Comparison of ENCODE assay signal across 12 cellular contexts in genomic region chr1:2175055-2175414, GRCh38. TPM values are rescaled to one million over a fixed set of nuclear protein-coding genes. Genes with fewer than 3 reads are reported as not detected.
DNase-seq lines count a peak whose midpoint lies in the region; ATAC-seq and TF ChIP-seq lines count a peak whose summit lies in the region.
"Had no signal": no experiment of that assay in that cellular context is flagged by ENCODE, and none has a peak within 500 bp of the region (broad histone marks: within the 10 kb centered on the region; RNA-seq: fewer than 3 reads in every experiment).

No MANE protein-coding gene starts in this region.

- H3K9me3 Mint-ChIP-seq in stimulated activated effector memory CD8-positive, alpha-beta T cell treated with anti-CD3 and anti-CD28 coated beads, Interleukin-12 subunit alpha, Interleukin-12 subunit beta, amount 100 ng/mL, for 72 hours, result no peaks in the 10 kb centered on the region

- no peaks in the 10 kb centered on the region for H3K36me3 ChIP-seq in GM23248 (ENCODE audit: low read depth)
- H3K36me3 ChIP-seq in psoas muscle (ENCODE audit: insufficient read depth in 1 of 2, low read depth in 1 of 2), result no peaks in the 10 kb centered on the region
- H3K36me3 ChIP-seq: adrenal gland had no signal

- intact Hi-C loops in psoas muscle (cut with DNase I), result loop anchor here in 1 of 2 donors (2.0 kb wide), 1 partner anchor 42 kb away; no protein-coding TSS in a partner anchor

- 59 to 62% methylated on average over 9 of the region's 9 CpGs for WGBS in GM23248 (ENCODE audit: low coverage in 1 of 2, low lambda C conversion rate in 2 of 2, missing lambda C conversion rate in 2 of 2), 2 experiments
- 50 to 60% (median 53%) methylated on average over 9 of the region's 9 CpGs for WGBS in psoas muscle, 3 donors

- DNase-seq in AG09309 (ENCODE audit: low read depth) (no peak), GM23248 (no peak), coronary artery (ENCODE audit: low spot score) (no peak), psoas muscle (no peak), middle frontal gyrus (ENCODE audit: extremely low spot score, low spot score) (no peak), inferior parietal cortex (ENCODE audit: extremely low spot score) (no peak), DMS53 treated with DMSO at 0.1 percent for 48 hours (lab: John Stamatoyannopoulos, UW; ENCODE audit: unreplicated experiment) (no peak)
- DNase-seq in stimulated activated effector memory CD8-positive, alpha-beta T cell treated with anti-CD3 and anti-CD28 coated beads, Interleukin-12 subunit alpha, Interleukin-12 subunit beta, amount 100 ng/mL, for 72 hours (ENCODE audit: low spot score in 2 of 2), result no peak
- DNase-seq: cortex of kidney, GDM1 had no signal

- ATAC-seq in psoas muscle, result no peak
- ATAC-seq in stimulated activated effector memory CD8-positive, alpha-beta T cell treated with anti-CD3 and anti-CD28 coated beads, Interleukin-12 subunit alpha, Interleukin-12 subunit beta, amount 100 ng/mL, for 72 hours, result no peak

- no peak overlapping the region for H3K27ac ChIP-seq in GM23248
- H3K27ac ChIP-seq in coronary artery, result no peak overlapping the region
- no peak overlapping the region for H3K27ac ChIP-seq in psoas muscle
- H3K27ac ChIP-seq: adrenal gland had no signal

- in situ Hi-C loops in GM23248 (cut with MboI), result loop anchor here (25.0 kb wide), 1 partner anchor 337 kb away; no protein-coding TSS in a partner anchor

- H3K27ac Mint-ChIP-seq in stimulated activated effector memory CD8-positive, alpha-beta T cell treated with anti-CD3 and anti-CD28 coated beads, Interleukin-12 subunit alpha, Interleukin-12 subunit beta, amount 100 ng/mL, for 72 hours, result no peak overlapping the region

- H3K4me3 ChIP-seq in AG09309 (ENCODE audit: control insufficient read depth, low read depth, low read length) (peak overlapping the region; percentile 40), GM23248 (peak overlapping the region; percentile 72), coronary artery (peak overlapping the region; percentile 68), psoas muscle (peak overlapping the region; percentile 63)
- H3K4me3 ChIP-seq: adrenal gland had no signal

- H3K79me2 ChIP-seq in GM23248 (ENCODE audit: insufficient read depth), result no peaks in the 10 kb centered on the region

- H3F3A ChIP-seq in GM23248 (ENCODE audit: insufficient read depth), result no peaks in the 10 kb centered on the region

- no peaks in the 10 kb centered on the region for H3K9me2 ChIP-seq in GM23248 (ENCODE audit: insufficient read depth)

- H4K20me1 ChIP-seq in GM23248 (ENCODE audit: insufficient read depth), result no peaks in the 10 kb centered on the region

- H3K4me3 Mint-ChIP-seq in stimulated activated effector memory CD8-positive, alpha-beta T cell treated with anti-CD3 and anti-CD28 coated beads, Interleukin-12 subunit alpha, Interleukin-12 subunit beta, amount 100 ng/mL, for 72 hours, result no peak overlapping the region

- H3K36me3 Mint-ChIP-seq in stimulated activated effector memory CD8-positive, alpha-beta T cell treated with anti-CD3 and anti-CD28 coated beads, Interleukin-12 subunit alpha, Interleukin-12 subunit beta, amount 100 ng/mL, for 72 hours, result peaks cover 8% of the 10 kb centered on the region

- TF ChIP-seq CTCF in AG09309 (IDR thresholded peaks at IDR 0.05; ENCODE audit: control insufficient read depth, insufficient read depth, low read depth, low read length, missing control alignments) (no peak), coronary artery (IDR thresholded peaks at IDR 0.05) (no peak), psoas muscle (IDR thresholded peaks at IDR 0.05) (no peak)

- peak overlapping the region; percentile 97 for H3K4me2 ChIP-seq in GM23248 (ENCODE audit: unreplicated experiment)

- H2AFZ ChIP-seq in GM23248, result peak overlapping the region; percentile 74

- H3K4me1 ChIP-seq in GM23248 (ENCODE audit: insufficient read depth) (peaks cover 2% of the 10 kb centered on the region; the same call in 1 of the 2 replicates), psoas muscle (no peaks in the 10 kb centered on the region)
- H3K4me1 ChIP-seq: adrenal gland had no signal

- peaks cover 14% of the 10 kb centered on the region for H3K4me1 Mint-ChIP-seq in stimulated activated effector memory CD8-positive, alpha-beta T cell treated with anti-CD3 and anti-CD28 coated beads, Interleukin-12 subunit alpha, Interleukin-12 subunit beta, amount 100 ng/mL, for 72 hours

- H3K27me3 ChIP-seq in GM23248 (replicated peaks; ENCODE audit: insufficient read depth) (no peaks in the 10 kb centered on the region), psoas muscle (ENCODE audit: insufficient read depth in 3 of 3, low read length in 2 of 3) (peaks cover 0 to 14% (median 0%) of the 10 kb centered on the region in 3 donors)
- H3K27me3 ChIP-seq: adrenal gland, upper lobe of left lung had no signal

- H3K9me3 ChIP-seq in GM23248 (ENCODE audit: low read depth) (no peaks in the 10 kb centered on the region), psoas muscle (no peaks in the 10 kb centered on the region)
- H3K9me3 ChIP-seq: adrenal gland, upper lobe of left lung had no signal

- peak overlapping the region; percentile 34 for H3K9ac ChIP-seq in GM23248

RNA-seq across cellular contexts. Expression of gene FAAP20, which starts 19.5 kb away (rescaled TPM):
- total RNA-seq in GM23248 (2014; rRNA removed; shearing (Covaris generic)), result 33.4 and 34.5 TPM in 2 replicates
- polyA plus RNA-seq in GM23248 (2016; fragmentation: Nextera tagmentation; extraction: Ambion mirVana) (122 and 127 TPM in 2 replicates), psoas muscle (10 to 100 TPM; 22.1 to 48.1 (median 28.2) TPM)
- 10 to 100 TPM; 17.8 to 26.3 (median 19.4) TPM for total RNA-seq in psoas muscle

RNA-seq across cellular contexts. Expression of gene SKI, which starts 53.1 kb away (rescaled TPM):
- total RNA-seq in GM23248 (2014; rRNA removed; shearing (Covaris generic)), result 23.1 and 26.8 TPM in 2 replicates
- polyA plus RNA-seq in GM23248 (2016; fragmentation: Nextera tagmentation; extraction: Ambion mirVana), result 3.8 and 4.0 TPM in 2 replicates
- total RNA-seq in psoas muscle, result 10 to 100 TPM; 21.4 to 32.1 (median 30.3) TPM
- 10 to 100 TPM in 2 of 3 donors, 1 to 10 TPM in 1; 7.7 to 20.9 (median 18.3) TPM for polyA plus RNA-seq in psoas muscle
